In the genomic region with DNA sequence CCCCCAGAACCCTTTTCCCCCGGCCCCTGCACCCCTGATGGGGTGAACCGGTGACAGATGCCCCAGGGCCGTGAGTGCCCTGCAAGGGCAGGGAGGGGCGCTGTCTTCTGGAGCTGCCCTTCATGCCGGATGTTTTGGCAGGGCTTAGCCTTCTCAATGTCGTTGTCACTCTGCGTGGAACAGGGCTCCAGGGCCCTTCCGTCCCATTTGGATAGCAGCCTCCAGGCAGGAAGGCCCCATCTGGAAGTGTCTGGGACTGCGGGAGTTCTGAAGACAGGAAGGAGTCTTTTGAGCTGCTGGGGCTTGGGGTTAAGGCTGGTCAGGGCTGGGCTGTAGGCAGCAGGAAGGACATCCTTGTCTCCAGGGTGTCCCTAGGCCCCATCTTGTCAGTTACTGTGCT, we compare ENCODE assay signal across 9 cellular contexts. TPM values are rescaled to one million over a fixed set of nuclear protein-coding genes. Genes with fewer than 3 reads are reported as not detected.
A peak's percentile ranks its signal among the peaks of the same experiment; 100 is the strongest.
DNase-seq lines count a peak whose midpoint lies in the region; ATAC-seq and TF ChIP-seq lines count a peak whose summit lies in the region.
"Had no signal": no experiment of that assay in that cellular context is flagged by ENCODE, and none has a peak within 500 bp of the region (broad histone marks: within the 10 kb centered on the region; RNA-seq: fewer than 3 reads in every experiment).

No MANE protein-coding gene starts in this region.

- no peaks in the 10 kb centered on the region for H3K9me2 ChIP-seq in SK-N-SH

- peak overlapping the region; percentile 26; the same call in 1 of the 2 replicates for H3K9ac ChIP-seq in SK-N-SH

- peak overlapping the region; percentile 88; the same call in 1 of the 2 replicates for H3K4me2 ChIP-seq in SK-N-SH

- no peaks in the 10 kb centered on the region for H3F3A ChIP-seq in SK-N-SH (replicated peaks; ENCODE audit: insufficient read depth)

- H3K9me3 Mint-ChIP-seq in CD4-positive, alpha-beta T cell, result no peaks in the 10 kb centered on the region

- no peaks in the 10 kb centered on the region for H3K27me3 ChIP-seq in CD4-positive, alpha-beta T cell (ENCODE audit: control insufficient read depth, insufficient read depth, low read length)
- no peaks in the 10 kb centered on the region for H3K27me3 ChIP-seq in SK-N-SH (ENCODE audit: insufficient read depth)
- no peaks in the 10 kb centered on the region for H3K27me3 ChIP-seq in ovary
- H3K27me3 ChIP-seq: neutrophil had no signal

- peaks cover 35% of the 10 kb centered on the region for H3K4me1 Mint-ChIP-seq in CD4-positive, alpha-beta T cell (ENCODE audit: low read depth)

- TF ChIP-seq CTCF in CD4-positive, alpha-beta T cell (IDR thresholded peaks at IDR 0.05), result no peak
- no peak; the same call in 1 of the 2 replicates for TF ChIP-seq CTCF in SK-N-SH (IDR thresholded peaks at IDR 0.05)
- no peak for TF ChIP-seq CTCF in ovary (IDR thresholded peaks at IDR 0.05)

- H3K27ac ChIP-seq in CD4-positive, alpha-beta T cell (ENCODE audit: low read depth, low read length), result no peak overlapping the region
- H3K27ac ChIP-seq in SK-N-SH (ENCODE audit: low read depth in 2 of 2, low read length in 1 of 2) (0 out of 4 replicates have a peak overlapping the region, but pooled peaks of 1 of the 2 experiments have one; percentile 22), ovary (peak overlapping the region in 1 of 2 donors; percentile 46)
- H3K27ac ChIP-seq: neutrophil had no signal

- CTCF ChIA-PET in CD4-positive, alpha-beta T cell (lab: Charles Lee), result interaction anchor here (1.8 kb wide), 1 partner anchor 9 kb away, joined by 4 read pairs; no protein-coding TSS in a partner anchor
- CTCF ChIA-PET in SK-N-SH (lab: Yijun Ruan, JAX), result interaction anchor here (1.3 to 6.6 kb wide), 2 partner anchors 15 to 25 kb away, joined by 3 to 47 read pairs; no protein-coding TSS in a partner anchor

- H3K4me1 ChIP-seq in SK-N-SH (ENCODE audit: control insufficient read depth in 1 of 2, insufficient read depth in 2 of 2, low read depth in 1 of 2, low read length in 1 of 2), result peaks cover 30 to 33% of the 10 kb centered on the region in 2 experiments; a peak in 2 of 4 replicates
- peaks cover 4% of the 10 kb centered on the region for H3K4me1 ChIP-seq in ovary (ENCODE audit: insufficient read depth)

- H3K79me2 ChIP-seq in SK-N-SH (ENCODE audit: insufficient read depth), result peaks cover 67% of the 10 kb centered on the region

- ATAC-seq in CD4-positive, alpha-beta T cell (ENCODE audit: poor library complexity), result no peak

- TF ChIP-seq RAD21 in SK-N-SH (IDR thresholded peaks at IDR 0.05; ENCODE audit: low read length), result no peak

- no peak for TF ChIP-seq POLR2A in ovary (IDR thresholded peaks at IDR 0.05)

- H2AFZ ChIP-seq in SK-N-SH (ENCODE audit: low read depth), result no peak overlapping the region

- H3K4me3 ChIP-seq in SK-N-SH (ENCODE audit: low read depth in 2 of 2, low read length in 1 of 2), result no peak overlapping the region
- H3K4me3 ChIP-seq in ovary, result peak overlapping the region; percentile 10

- H3K36me3 ChIP-seq in SK-N-SH (replicated peaks in 1 of 2; ENCODE audit: control insufficient read depth in 1 of 2, insufficient read depth in 2 of 2, low read length in 1 of 2), result peaks cover 0 to 19% of the 10 kb centered on the region in 2 experiments
- no peaks in the 10 kb centered on the region for H3K36me3 ChIP-seq in ovary

- intact Hi-C loops in CD4-positive, alpha-beta T cell (cut with DNase I, micrococcal nuclease), result no loop called here
- intact Hi-C loops in ovary (cut with DNase I), result no loop called here

- H3K27ac Mint-ChIP-seq in CD4-positive, alpha-beta T cell, result no peak overlapping the region

- H3K36me3 Mint-ChIP-seq in CD4-positive, alpha-beta T cell (ENCODE audit: low read depth), result peaks cover 28% of the 10 kb centered on the region

- no peak for DNase-seq in CD4-positive, alpha-beta T cell
- no peak for DNase-seq in SK-N-SH
- DNase-seq in fibroblast of gingiva (ENCODE audit: low read depth), result peak; percentile 38
- peak in 1 of 5 donors; percentile 23 for DNase-seq in ovary
- no peak for DNase-seq in NCI-H1092 (lab: John Stamatoyannopoulos, UW)
- no peak for DNase-seq in stimulated activated naive CD4-positive, alpha-beta T cell (lab: John Stamatoyannopoulos, UW)
- DNase-seq in stimulated activated CD4-positive, alpha-beta T cell treated with anti-CD3 and anti-CD28 coated beads, Interleukin-4, amount 100 ng/mL, for 24 hours, result no peak
- DNase-seq in NCI-H1417 treated with DMSO at 0.1 percent for 48 hours (lab: John Stamatoyannopoulos, UW), result no peak

- H3K27me3 Mint-ChIP-seq in CD4-positive, alpha-beta T cell, result no peaks in the 10 kb centered on the region

- H3K4me3 Mint-ChIP-seq in CD4-positive, alpha-beta T cell, result peak overlapping the region; percentile 48

- no CpG with 5 or more reads among the region's 9 CpGs for WGBS in SK-N-SH (ENCODE audit: low lambda C conversion rate)
- WGBS in ovary, 3 donors, result 42 to 47% (median 42%) methylated on average over 9 of the region's 9 CpGs

- 0 out of 2 replicates have a peak, but pooled peaks cover 3% of the 10 kb centered on the region for H4K20me1 ChIP-seq in SK-N-SH (ENCODE audit: insufficient read depth)

- no peaks in the 10 kb centered on the region for H3K9me3 ChIP-seq in CD4-positive, alpha-beta T cell (ENCODE audit: control insufficient read depth, low read length)
- no peaks in the 10 kb centered on the region for H3K9me3 ChIP-seq in SK-N-SH
- no peaks in the 10 kb centered on the region for H3K9me3 ChIP-seq in ovary
- H3K9me3 ChIP-seq: neutrophil had no signal

- no peak for TF ChIP-seq EP300 in SK-N-SH (IDR thresholded peaks at IDR 0.05; ENCODE audit: borderline replicate concordance in 1 of 2, low read depth in 1 of 2, low read length in 1 of 2)
- TF ChIP-seq EP300 in ovary (IDR thresholded peaks at IDR 0.05), result no peak

- POLR2A ChIA-PET in CD4-positive, alpha-beta T cell (lab: Charles Lee), result interaction anchor here (13.2 to 14.4 kb wide), 2 partner anchors 29 to 113 kb away, joined by 225 to 350 read pairs; partner anchors contain the start of genes MALAT1 and NEAT1
- POLR2A ChIA-PET in SK-N-SH (lab: Yijun Ruan, JAX), result interaction anchor here (1.0 to 1.8 kb wide), 2 partner anchors 28 to 29 kb away, joined by 3 to 5 read pairs; no protein-coding TSS in a partner anchor

TF ChIP-seq in SK-N-SH, 30 proteins besides CTCF, POLR2A, EP300 and RAD21 (continues in another document):
- no peak for TF ChIP-seq TEAD4 (IDR thresholded peaks at IDR 0.05; ENCODE audit: borderline replicate concordance, insufficient read depth)
- TF ChIP-seq GABPA (IDR thresholded peaks at IDR 0.05; ENCODE audit: low read depth), result no peak
- TF ChIP-seq, protein P1, sequence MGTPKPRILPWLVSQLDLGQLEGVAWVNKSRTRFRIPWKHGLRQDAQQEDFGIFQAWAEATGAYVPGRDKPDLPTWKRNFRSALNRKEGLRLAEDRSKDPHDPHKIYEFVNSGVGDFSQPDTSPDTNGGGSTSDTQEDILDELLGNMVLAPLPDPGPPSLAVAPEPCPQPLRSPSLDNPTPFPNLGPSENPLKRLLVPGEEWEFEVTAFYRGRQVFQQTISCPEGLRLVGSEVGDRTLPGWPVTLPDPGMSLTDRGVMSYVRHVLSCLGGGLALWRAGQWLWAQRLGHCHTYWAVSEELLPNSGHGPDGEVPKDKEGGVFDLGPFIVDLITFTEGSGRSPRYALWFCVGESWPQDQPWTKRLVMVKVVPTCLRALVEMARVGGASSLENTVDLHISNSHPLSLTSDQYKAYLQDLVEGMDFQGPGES (IDR thresholded peaks at IDR 0.05; ENCODE audit: low read depth, low read length), result no peak
- TF ChIP-seq NFIC (IDR thresholded peaks at IDR 0.05; ENCODE audit: borderline replicate concordance), result no peak
- TF ChIP-seq, protein P2, sequence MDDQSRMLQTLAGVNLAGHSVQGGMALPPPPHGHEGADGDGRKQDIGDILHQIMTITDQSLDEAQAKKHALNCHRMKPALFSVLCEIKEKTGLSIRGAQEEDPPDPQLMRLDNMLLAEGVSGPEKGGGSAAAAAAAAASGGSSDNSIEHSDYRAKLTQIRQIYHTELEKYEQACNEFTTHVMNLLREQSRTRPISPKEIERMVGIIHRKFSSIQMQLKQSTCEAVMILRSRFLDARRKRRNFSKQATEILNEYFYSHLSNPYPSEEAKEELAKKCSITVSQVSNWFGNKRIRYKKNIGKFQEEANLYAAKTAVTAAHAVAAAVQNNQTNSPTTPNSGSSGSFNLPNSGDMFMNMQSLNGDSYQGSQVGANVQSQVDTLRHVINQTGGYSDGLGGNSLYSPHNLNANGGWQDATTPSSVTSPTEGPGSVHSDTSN (IDR thresholded peaks at IDR 0.05), result no peak
- no peak for TF ChIP-seq POLR2AphosphoS5 (IDR thresholded peaks at IDR 0.05; ENCODE audit: low read depth, low read length)
- no peak for TF ChIP-seq TCF12 (IDR thresholded peaks at IDR 0.05)
- no peak for TF ChIP-seq FOXJ3 (CRISPR knock-in tag; IDR thresholded peaks at IDR 0.05)

RNA-seq across cellular contexts. Expression of gene FRMD8, which starts 4.6 kb away (rescaled TPM):
- total RNA-seq in CD4-positive, alpha-beta T cell, result 10 to 100 TPM; 19.4 to 25.3 TPM
- polyA plus RNA-seq in SK-N-SH (2012; rRNA removed) (17.4 and 19.0 TPM in 2 replicates), ovary (10 to 100 TPM in 1 of 2 donors, 1 to 10 TPM in 1; 4.3 to 15.8 TPM)
- polyA plus RNA-seq in SK-N-SH (2012; cell fraction: cytosol; rRNA removed), result 8.0 and 14.0 TPM in 2 replicates
- 32.3 and 58.1 TPM in 2 replicates for polyA plus RNA-seq in SK-N-SH (2012; cell fraction: nucleus; rRNA removed)
- 10 to 100 TPM; 21.2 to 41.7 (median 25.5) TPM for total RNA-seq in ovary

RNA-seq across cellular contexts. Expression of gene SLC25A45, which starts 8.6 kb away (rescaled TPM):
- 10 to 100 TPM; 40.0 to 40.8 TPM for total RNA-seq in CD4-positive, alpha-beta T cell
- polyA plus RNA-seq in SK-N-SH (2012; rRNA removed) (3.1 and 3.6 TPM in 2 replicates), ovary (1 to 10 TPM; 2.7 to 3.4 TPM)
- polyA plus RNA-seq in SK-N-SH (2012; cell fraction: cytosol; rRNA removed), result 1.2 and 1.8 TPM in 2 replicates
- polyA plus RNA-seq in SK-N-SH (2012; cell fraction: nucleus; rRNA removed), result 13.7 and 17.4 TPM in 2 replicates
- total RNA-seq in ovary, result 1 to 10 TPM; 3.2 to 8.7 (median 4.6) TPM

RNA-seq across cellular contexts. Expression of gene NEAT1, which starts 31.6 kb away (rescaled TPM):
- 100 to 1,000 TPM; 221 to 223 TPM for total RNA-seq in CD4-positive, alpha-beta T cell
- polyA plus RNA-seq in SK-N-SH (2012; rRNA removed) (435 and 479 TPM in 2 replicates), ovary (100 to 1,000 TPM; 216 to 268 TPM)
- 93.7 and 99.2 TPM in 2 replicates for polyA plus RNA-seq in SK-N-SH (2012; cell fraction: cytosol; rRNA removed)
- 3,897 and 4,476 TPM in 2 replicates for polyA plus RNA-seq in SK-N-SH (2012; cell fraction: nucleus; rRNA removed)
- 100 to 1,000 TPM; 175 to 850 (median 372) TPM for total RNA-seq in ovary

RNA-seq across cellular contexts. Expression of gene TIGD3, which starts 36.5 kb away (rescaled TPM):
- under 1 TPM; 0.73 to 0.85 TPM for total RNA-seq in CD4-positive, alpha-beta T cell
- polyA plus RNA-seq in SK-N-SH (2012; rRNA removed), result 0.34 and 0.41 TPM in 2 replicates
- 0.19 and 0.41 TPM in 2 replicates for polyA plus RNA-seq in SK-N-SH (2012; cell fraction: cytosol; rRNA removed)
- polyA plus RNA-seq in SK-N-SH (2012; cell fraction: nucleus; rRNA removed), result 0.75 and 0.92 TPM in 2 replicates
- total RNA-seq in ovary, result under 1 TPM in 6 of 7 donors, not detected in 1; 0.11 to 0.72 (median 0.34) TPM
- under 1 TPM in 1 of 2 donors, not detected in 1; 0.31 TPM for polyA plus RNA-seq in ovary

RNA-seq across cellular contexts. Expression of gene DPF2, which starts 57.4 kb away (rescaled TPM):
- total RNA-seq in CD4-positive, alpha-beta T cell, result 10 to 100 TPM; 50.3 to 60.1 TPM
- polyA plus RNA-seq in SK-N-SH (2012; rRNA removed), result 29.6 and 44.9 TPM in 2 replicates
- 32.6 and 36.7 TPM in 2 replicates for polyA plus RNA-seq in SK-N-SH (2012; cell fraction: cytosol; rRNA removed)
- polyA plus RNA-seq in SK-N-SH (2012; cell fraction: nucleus; rRNA removed), result 71.8 and 81.4 TPM in 2 replicates
- total RNA-seq in ovary, result 10 to 100 TPM; 49.7 to 99.1 (median 85.4) TPM
- polyA plus RNA-seq in ovary, result 10 to 100 TPM; 52.0 to 78.4 TPM

Comparison
In these comparisons a context has a peak if more than half of its experiments do, and no peak if none do; other contexts are left out.
1. RNA of gene SLC25A45, which starts 8.6 kb away (total RNA-seq): 40.0 to 40.8 TPM in CD4-positive, alpha-beta T cell; 3.2 to 8.7 TPM in ovary; every median in the first group is over 4 times any median in the second.